12 cellular contexts compared by ENCODE assay signal in the genomic region with DNA sequence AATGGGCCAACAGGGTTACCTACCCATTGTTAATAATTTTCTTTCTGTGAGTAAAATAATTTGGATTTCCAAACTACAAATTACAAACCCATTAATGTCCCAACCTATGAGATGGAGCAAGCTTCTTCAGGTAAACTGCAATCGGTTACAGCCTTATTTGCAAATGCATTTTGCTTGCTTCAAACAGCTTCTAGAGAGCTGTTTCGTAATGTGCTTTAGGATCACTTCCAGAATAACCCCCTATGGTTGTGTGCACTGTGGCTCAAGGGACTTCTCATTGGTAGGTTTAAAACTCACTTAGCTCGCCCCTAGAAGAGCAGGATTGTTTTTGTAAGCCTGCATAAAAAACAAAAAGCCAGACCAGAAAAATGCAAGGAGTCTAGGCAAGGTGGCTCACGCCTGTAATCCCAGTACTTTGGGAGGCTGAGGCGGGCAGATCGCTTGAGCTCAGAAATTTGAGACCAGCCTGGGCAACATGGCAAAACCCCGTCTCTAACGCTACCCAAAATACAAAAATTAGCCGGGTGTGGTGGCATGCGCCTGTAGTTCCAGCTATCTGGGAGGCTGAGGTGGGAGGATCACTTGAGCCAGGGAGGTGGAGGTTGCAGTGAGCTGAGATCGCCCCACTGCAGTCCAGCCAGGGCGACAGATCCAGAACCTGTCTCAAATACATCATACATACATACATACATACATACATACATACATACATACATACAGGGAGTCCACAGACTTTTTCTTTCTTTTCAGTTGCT. TPM values are rescaled to one million over a fixed set of nuclear protein-coding genes. Genes with fewer than 3 reads are reported as not detected.
A peak's percentile ranks its signal among the peaks of the same experiment; 100 is the strongest.
DNase-seq lines count a peak whose midpoint lies in the region; ATAC-seq and TF ChIP-seq lines count a peak whose summit lies in the region.
"Had no signal": no experiment of that assay in that cellular context is flagged by ENCODE, and none has a peak within 500 bp of the region (broad histone marks: within the 10 kb centered on the region; RNA-seq: fewer than 3 reads in every experiment).

No MANE protein-coding gene starts in this region.

- ATAC-seq in stimulated activated naive B cell treated with anti-CD40 and anti-IgM and Interleukin-4, amounts not matched to agents 10 μg/mL and 1 μg/mL and 100 μg/mL, for 72 hours (replicated peaks): no peak
- no peak for ATAC-seq in HG02981 (IDR thresholded peaks at IDR 0.05; ENCODE audit: unreplicated experiment)
- ATAC-seq: Panc1, WTC11 had no signal

- no peaks in the 10 kb centered on the region for H4K20me1 ChIP-seq in OCI-LY1 (ENCODE audit: insufficient read depth, low read length)

- no peak overlapping the region for H2AFZ ChIP-seq in OCI-LY1 (ENCODE audit: low read length)

- H3K4me1 Mint-ChIP-seq in glutamatergic neuron (ENCODE audit: low read depth, unreplicated experiment): peaks cover 12% of the 10 kb centered on the region
- peaks cover 49 to 60% of the 10 kb centered on the region in 2 donors for H3K4me1 Mint-ChIP-seq in stimulated activated naive B cell treated with anti-CD40 and anti-IgM and Interleukin-4, amounts not matched to agents 10 μg/mL and 1 μg/mL and 100 μg/mL, for 72 hours

- H3K36me3 Mint-ChIP-seq in glutamatergic neuron (ENCODE audit: unreplicated experiment): no peaks in the 10 kb centered on the region
- peaks cover 17 to 26% of the 10 kb centered on the region in 2 donors for H3K36me3 Mint-ChIP-seq in stimulated activated naive B cell treated with anti-CD40 and anti-IgM and Interleukin-4, amounts not matched to agents 10 μg/mL and 1 μg/mL and 100 μg/mL, for 72 hours

- H3K27ac ChIP-seq in OCI-LY1 (ENCODE audit: low read depth, low read length, poor library complexity, severe bottlenecking) (peak overlapping the region; percentile 83), substantia nigra (ENCODE audit: low read depth, low read length, poor library complexity, severe bottlenecking) (no peak overlapping the region)

- H3K27me3 ChIP-seq in OCI-LY1 (ENCODE audit: insufficient read depth, low read length): no peaks in the 10 kb centered on the region

- peak; percentile 11 for DNase-seq in SKM-1 treated with dmso at 0.1 percent for 144 hours (lab: John Stamatoyannopoulos, UW; ENCODE audit: unreplicated experiment)
- DNase-seq in SKM-1 (lab: John Stamatoyannopoulos, UW; ENCODE audit: unreplicated experiment): no peak
- DNase-seq in glutamatergic neuron: no peak
- no peak for DNase-seq in stimulated activated naive B cell treated with anti-CD40 and anti-IgM and Interleukin-4, amounts not matched to agents 10 μg/mL and 1 μg/mL and 100 μg/mL, for 72 hours
- no peak for DNase-seq in DMS79 treated with DMSO at 0.1 percent for 48 hours (lab: John Stamatoyannopoulos, UW)
- DNase-seq in substantia nigra (lab: John Stamatoyannopoulos, UW): no peak
- DNase-seq: effector CD4-positive, alpha-beta T cell; stimulated activated CD4-positive, alpha-beta T cell treated with anti-CD3 and anti-CD28 coated beads, Interleukin-2, amount 100 ng/mL, for 48 hours had no signal

- TF ChIP-seq CTCF in OCI-LY1 (IDR thresholded peaks at IDR 0.05; ENCODE audit: low read length) (no peak), glutamatergic neuron (IDR thresholded peaks at IDR 0.05; ENCODE audit: partially characterized antibody, unreplicated experiment) (no peak)

- H3K36me3 ChIP-seq in OCI-LY1 (ENCODE audit: insufficient read depth, low read length): no peaks in the 10 kb centered on the region; the same call in 1 of the 2 replicates

- H3K9me2 ChIP-seq in OCI-LY1 (ENCODE audit: low read depth, low read length): no peaks in the 10 kb centered on the region

- H3K79me2 ChIP-seq in OCI-LY1 (ENCODE audit: insufficient read depth, low read length): peaks cover 10% of the 10 kb centered on the region

- H3K4me3 Mint-ChIP-seq in glutamatergic neuron (ENCODE audit: unreplicated experiment): peak overlapping the region; percentile 12
- peak overlapping the region; percentile 52 to 61 for H3K4me3 Mint-ChIP-seq in stimulated activated naive B cell treated with anti-CD40 and anti-IgM and Interleukin-4, amounts not matched to agents 10 μg/mL and 1 μg/mL and 100 μg/mL, for 72 hours

- peaks cover 13% of the 10 kb centered on the region for H3K27me3 Mint-ChIP-seq in glutamatergic neuron (ENCODE audit: unreplicated experiment)
- no peaks in the 10 kb centered on the region for H3K27me3 Mint-ChIP-seq in stimulated activated naive B cell treated with anti-CD40 and anti-IgM and Interleukin-4, amounts not matched to agents 10 μg/mL and 1 μg/mL and 100 μg/mL, for 72 hours

- H3K4me3 ChIP-seq in OCI-LY1 (ENCODE audit: low read depth, low read length, poor library complexity, severe bottlenecking): no peak overlapping the region

- H3K4me1 ChIP-seq in OCI-LY1 (ENCODE audit: insufficient read depth, low read length, severe bottlenecking): peaks cover 48% of the 10 kb centered on the region

- peaks cover 12% of the 10 kb centered on the region for H3K9me3 Mint-ChIP-seq in glutamatergic neuron (ENCODE audit: unreplicated experiment)
- no peaks in the 10 kb centered on the region for H3K9me3 Mint-ChIP-seq in stimulated activated naive B cell treated with anti-CD40 and anti-IgM and Interleukin-4, amounts not matched to agents 10 μg/mL and 1 μg/mL and 100 μg/mL, for 72 hours

- no peak overlapping the region; the same call in 1 of the 2 replicates for H3K9ac ChIP-seq in OCI-LY1 (ENCODE audit: low read length)

- H3K4me2 ChIP-seq in OCI-LY1 (ENCODE audit: low read length): peak overlapping the region; percentile 41

- no peaks in the 10 kb centered on the region for H3K9me3 ChIP-seq in OCI-LY1 (ENCODE audit: low read length)

- H3K27ac Mint-ChIP-seq in glutamatergic neuron (ENCODE audit: unreplicated experiment): no peak overlapping the region
- H3K27ac Mint-ChIP-seq in stimulated activated naive B cell treated with anti-CD40 and anti-IgM and Interleukin-4, amounts not matched to agents 10 μg/mL and 1 μg/mL and 100 μg/mL, for 72 hours: peak overlapping the region; percentile 84
- H3K27ac Mint-ChIP-seq: WTC11 had no signal

- H3F3A ChIP-seq in OCI-LY1 (ENCODE audit: insufficient read depth, low read length): no peaks in the 10 kb centered on the region

RNA-seq across cellular contexts. Expression of gene MAP3K8, which starts 3.3 kb away (rescaled TPM):
- 1.7 TPM for total RNA-seq in glutamatergic neuron (ENCODE audit: unreplicated experiment)
